1 cellular context compared by ENCODE assay signal in genomic region chr5:55063899-55064298, GRCh38.
TF ChIP-seq lines count a peak whose summit lies in the region.

No MANE protein-coding gene starts in this region.

TF ChIP-seq in SK-N-SH, 30 proteins besides CTCF, POLR2A, EP300 and RAD21 (continued from another document):
- TF ChIP-seq USF2 (IDR thresholded peaks at IDR 0.05; ENCODE audit: borderline replicate concordance, low read depth, low read length) (no peak), USF1 (IDR thresholded peaks at IDR 0.05; ENCODE audit: borderline replicate concordance, low read depth) (no peak), NRF1 (IDR thresholded peaks at IDR 0.05; ENCODE audit: low read depth, low read length) (no peak), EZH2phosphoT487 (IDR thresholded peaks at IDR 0.05; ENCODE audit: borderline replicate concordance, low read depth) (no peak), TCF12 (IDR thresholded peaks at IDR 0.05) (no peak), FOXJ3 (CRISPR knock-in tag; IDR thresholded peaks at IDR 0.05) (no peak), RCOR1 (IDR thresholded peaks at IDR 0.05; ENCODE audit: low read length) (no peak), RXRA (IDR thresholded peaks at IDR 0.05; ENCODE audit: borderline replicate concordance, low read depth) (no peak), TEAD4 (IDR thresholded peaks at IDR 0.05; ENCODE audit: borderline replicate concordance, insufficient read depth) (no peak), MEF2A (IDR thresholded peaks at IDR 0.05; ENCODE audit: borderline replicate concordance, low read depth) (no peak), POLR2AphosphoS5 (IDR thresholded peaks at IDR 0.05; ENCODE audit: low read depth, low read length) (no peak)
